1 cellular context compared by ENCODE assay signal in genomic region chr1:232751393-232752140, GRCh38.
TF ChIP-seq lines count a peak whose summit lies in the region.

No MANE protein-coding gene starts in this region.

TF ChIP-seq in HepG2, 621 proteins besides CTCF, POLR2A, EP300 and RAD21:
- TF ChIP-seq SAFB2 (CRISPR knock-in tag; IDR thresholded peaks at IDR 0.05; ENCODE audit: borderline replicate concordance, low read depth): no peak
- TF ChIP-seq ARNTL (CRISPR knock-in tag; IDR thresholded peaks at IDR 0.05): no peak
- no peak for TF ChIP-seq ZNF570 (CRISPR knock-in tag; IDR thresholded peaks at IDR 0.05; ENCODE audit: borderline replicate concordance)
- no peak for TF ChIP-seq ZNF766 (CRISPR knock-in tag; IDR thresholded peaks at IDR 0.05; ENCODE audit: borderline replicate concordance)
- TF ChIP-seq CREM (IDR thresholded peaks at IDR 0.05): no peak
- TF ChIP-seq CREM (CRISPR knock-in tag; IDR thresholded peaks at IDR 0.05): no peak
- no peak for TF ChIP-seq MTA3 (CRISPR knock-in tag; IDR thresholded peaks at IDR 0.05)
- no peak for TF ChIP-seq HMGXB4 (CRISPR knock-in tag; IDR thresholded peaks at IDR 0.05; ENCODE audit: borderline replicate concordance in 1 of 2, low read depth in 1 of 2)
- TF ChIP-seq RFX3 (CRISPR knock-in tag; IDR thresholded peaks at IDR 0.05): no peak
